Comparison of ENCODE assay signal across 8 cellular contexts in genomic region chrX:53089224-53089842, GRCh38. TPM values are rescaled to one million over a fixed set of nuclear protein-coding genes. Genes with fewer than 3 reads are reported as not detected.
DNase-seq lines count a peak whose midpoint lies in the region; ATAC-seq, FAIRE-seq and TF ChIP-seq lines count a peak whose summit lies in the region.

No MANE protein-coding gene starts in this region.

- H3K4me3 ChIP-seq in kidney epithelial cell (ENCODE audit: low read depth, low read length), result peak overlapping the region; percentile 36

- TF ChIP-seq CTCF in kidney epithelial cell (IDR thresholded peaks at IDR 0.05; ENCODE audit: insufficient read depth, low read length, poor library complexity, severe bottlenecking), result peak; percentile 77

- no peaks in the 10 kb centered on the region for H3K36me3 ChIP-seq in kidney epithelial cell (ENCODE audit: control insufficient read depth, insufficient read depth, low read length)

- H3K27me3 Mint-ChIP-seq in stimulated activated naive CD8-positive, alpha-beta T cell treated with anti-CD3 and anti-CD28 coated beads, Interleukin-15, Interleukin-2, amounts not matched to agents 100 ng/mL and 50 ng/mL, for 24 hours, result no peaks in the 10 kb centered on the region

- no peaks in the 10 kb centered on the region for H3K9me3 Mint-ChIP-seq in stimulated activated naive CD8-positive, alpha-beta T cell treated with anti-CD3 and anti-CD28 coated beads, Interleukin-15, Interleukin-2, amounts not matched to agents 100 ng/mL and 50 ng/mL, for 24 hours

- ATAC-seq in GM21786 (IDR thresholded peaks at IDR 0.05; ENCODE audit: unreplicated experiment), result no peak

- H3K27ac ChIP-seq in caudate nucleus (ENCODE audit: low read depth, low read length), result peak overlapping the region; percentile 96

- H3K36me3 Mint-ChIP-seq in stimulated activated naive CD8-positive, alpha-beta T cell treated with anti-CD3 and anti-CD28 coated beads, Interleukin-15, Interleukin-2, amounts not matched to agents 100 ng/mL and 50 ng/mL, for 24 hours (ENCODE audit: low read depth), result peaks cover 34% of the 10 kb centered on the region

- DNase-seq in EH (ENCODE audit: low read depth) (peak; percentile 68), LHCN-M2 (ENCODE audit: low read depth) (peak; percentile 47), RCC 7860 (ENCODE audit: low spot score) (peak; percentile 11), caudate nucleus (lab: John Stamatoyannopoulos, UW) (peak in 33 of 61 donors; percentile 1 to 66 (median 22)), kidney epithelial cell (ENCODE audit: low read depth) (no peak)
- DNase-seq in effector CD4-positive, alpha-beta T cell, result no peak

- peaks cover 51% of the 10 kb centered on the region for H3K4me1 Mint-ChIP-seq in stimulated activated naive CD8-positive, alpha-beta T cell treated with anti-CD3 and anti-CD28 coated beads, Interleukin-15, Interleukin-2, amounts not matched to agents 100 ng/mL and 50 ng/mL, for 24 hours (ENCODE audit: low read depth)

- FAIRE-seq in RCC 7860 (lab: Jason Lieb, UNC), result peak; percentile 71

- no peaks in the 10 kb centered on the region for H3K27me3 ChIP-seq in kidney epithelial cell (ENCODE audit: control insufficient read depth, insufficient read depth, low read length)

- H3K4me3 Mint-ChIP-seq in stimulated activated naive CD8-positive, alpha-beta T cell treated with anti-CD3 and anti-CD28 coated beads, Interleukin-15, Interleukin-2, amounts not matched to agents 100 ng/mL and 50 ng/mL, for 24 hours, result peak overlapping the region; percentile 82

- peak overlapping the region; percentile 93 for H3K27ac Mint-ChIP-seq in stimulated activated naive CD8-positive, alpha-beta T cell treated with anti-CD3 and anti-CD28 coated beads, Interleukin-15, Interleukin-2, amounts not matched to agents 100 ng/mL and 50 ng/mL, for 24 hours

RNA-seq across cellular contexts. Expression of gene KANTR, which starts 4.6 kb away (rescaled TPM):
- 1.2 and 1.8 TPM in 2 replicates for total RNA-seq in LHCN-M2 (2014; rRNA removed)
- polyA plus RNA-seq in LHCN-M2 (2012), result 0.83 TPM
- 2.9 and 5.0 TPM in 2 replicates for total RNA-seq in kidney epithelial cell

RNA-seq across cellular contexts. Expression of gene TSPYL2, which starts 7.2 kb away (rescaled TPM):
- total RNA-seq in LHCN-M2 (2014; rRNA removed), result 13.5 and 14.0 TPM in 2 replicates
- 11.6 TPM for polyA plus RNA-seq in LHCN-M2 (2012)
- 8.7 and 10.3 TPM in 2 replicates for total RNA-seq in kidney epithelial cell

RNA-seq across cellular contexts. Expression of gene GPR173, which starts 40.7 kb away (rescaled TPM):
- 2.3 and 4.1 TPM in 2 replicates for total RNA-seq in LHCN-M2 (2014; rRNA removed)
- 2.3 TPM for polyA plus RNA-seq in LHCN-M2 (2012)
- 4.8 and 6.4 TPM in 2 replicates for total RNA-seq in kidney epithelial cell

Comparison
In these comparisons a context has a peak if more than half of its experiments do, and no peak if none do; other contexts are left out.
1. DNase-seq: peak in EH (single experiment), LHCN-M2 (single experiment), RCC 7860 (single experiment) and caudate nucleus (33 of 61); none in kidney epithelial cell (single experiment) and effector CD4-positive, alpha-beta T cell (single experiment).